ENCODE assay signal across 23 cellular contexts in genomic region chr3:197420566-197420965, GRCh38.
"Had no signal": no experiment of that assay in that cellular context is flagged by ENCODE, and none has a peak within 500 bp of the region (broad histone marks: within the 10 kb centered on the region; RNA-seq: fewer than 3 reads in every experiment).

No MANE protein-coding gene starts in this region.

- H3K27ac Mint-ChIP-seq: activated naive CD4-positive, alpha-beta T cell treated with anti-CD3 and anti-CD28 coated beads, Interleukin-2, amount 10 ng/mL, durations not matched to agents 7 days and 5 days; activated T-cell treated with anti-CD3 and anti-CD28 coated beads, Interleukin-2, amount 50 U/mL, for 72 hours; naive thymus-derived CD4-positive, alpha-beta T cell; progenitor cell of endocrine pancreas; stimulated activated effector memory CD8-positive, alpha-beta T cell treated with anti-CD3 and anti-CD28 coated beads, Interleukin-12 subunit alpha, Interleukin-12 subunit beta, amount 100 ng/mL, for 72 hours; T-helper 1 cell treated with Interleukin-12 subunit alpha and Interleukin-12 subunit beta and Interleukin-4 antibody, amounts not matched to agents 30 μg/mL and 1 μg/mL, for 36 hours; WTC11 had no signal

- H3K9me3 Mint-ChIP-seq: activated naive CD4-positive, alpha-beta T cell treated with anti-CD3 and anti-CD28 coated beads, Interleukin-2, amount 10 ng/mL, durations not matched to agents 7 days and 5 days; activated T-cell treated with anti-CD3 and anti-CD28 coated beads, Interleukin-2, amount 50 U/mL, for 72 hours; central memory CD8-positive, alpha-beta T cell; neural crest cell; stimulated activated effector memory CD8-positive, alpha-beta T cell treated with anti-CD3 and anti-CD28 coated beads, Interleukin-12 subunit alpha, Interleukin-12 subunit beta, amount 100 ng/mL, for 72 hours; T-helper 1 cell treated with Interleukin-12 subunit alpha and Interleukin-12 subunit beta and Interleukin-4 antibody, amounts not matched to agents 30 μg/mL and 1 μg/mL, for 36 hours; WTC11 had no signal

- H3K27ac ChIP-seq: brain microvascular endothelial cell, colonic mucosa, gastrocnemius medialis, testis, upper lobe of left lung had no signal

- H3K36me3 Mint-ChIP-seq: activated naive CD4-positive, alpha-beta T cell treated with anti-CD3 and anti-CD28 coated beads, Interleukin-2, amount 10 ng/mL, durations not matched to agents 7 days and 5 days; stimulated activated effector memory CD8-positive, alpha-beta T cell treated with anti-CD3 and anti-CD28 coated beads, Interleukin-12 subunit alpha, Interleukin-12 subunit beta, amount 100 ng/mL, for 72 hours; WTC11 had no signal

- H3K4me3 ChIP-seq: colonic mucosa, dorsolateral prefrontal cortex, esophagus squamous epithelium, gastrocnemius medialis, skin epidermis, testis, upper lobe of left lung had no signal

- H3K4me1 ChIP-seq: colonic mucosa, gastrocnemius medialis, upper lobe of left lung had no signal

- DNase-seq: activated CD4-positive, alpha-beta T cell treated with anti-CD3 and anti-CD28 coated beads, Interleukin-2, amount 50 U/mL, for 4 hours; activated CD8-positive, alpha-beta memory T cell treated with anti-CD3 and anti-CD28 coated beads, Interleukin-2, amount 50 U/mL, for 48 hours; activated effector memory CD4-positive, alpha-beta T cell treated with anti-CD3 and anti-CD28 coated beads, Interleukin-2, amount 50 U/mL, for 16 hours; activated naive CD4-positive, alpha-beta T cell treated with anti-CD3 and anti-CD28 coated beads, Interleukin-2, amount 10 ng/mL, durations not matched to agents 7 days and 5 days; activated T-cell treated with anti-CD3 and anti-CD28 coated beads, Interleukin-2, amount 50 U/mL, for 72 hours; anterior cingulate cortex; brain microvascular endothelial cell; colonic mucosa; dorsolateral prefrontal cortex; esophagus squamous epithelium; gastrocnemius medialis; naive thymus-derived CD4-positive, alpha-beta T cell; stimulated activated CD4-positive, alpha-beta T cell treated with anti-CD3 and anti-CD28 coated beads, Interleukin-2, amount 100 ng/mL, for 24 hours; T1000; testis had no signal

- H3K36me3 ChIP-seq: brain microvascular endothelial cell, colonic mucosa, esophagus squamous epithelium, gastrocnemius medialis, upper lobe of left lung had no signal

- H3K4me3 Mint-ChIP-seq: activated naive CD4-positive, alpha-beta T cell treated with anti-CD3 and anti-CD28 coated beads, Interleukin-2, amount 10 ng/mL, durations not matched to agents 7 days and 5 days; activated T-cell treated with anti-CD3 and anti-CD28 coated beads, Interleukin-2, amount 50 U/mL, for 72 hours; central memory CD8-positive, alpha-beta T cell; naive thymus-derived CD4-positive, alpha-beta T cell; neural crest cell; stimulated activated effector memory CD8-positive, alpha-beta T cell treated with anti-CD3 and anti-CD28 coated beads, Interleukin-12 subunit alpha, Interleukin-12 subunit beta, amount 100 ng/mL, for 72 hours; T-helper 1 cell treated with Interleukin-12 subunit alpha and Interleukin-12 subunit beta and Interleukin-4 antibody, amounts not matched to agents 30 μg/mL and 1 μg/mL, for 36 hours; WTC11 had no signal

- H3K9me3 ChIP-seq: colonic mucosa, esophagus squamous epithelium, gastrocnemius medialis, testis, upper lobe of left lung had no signal

- H3K27me3 ChIP-seq: brain microvascular endothelial cell, colonic mucosa, dorsolateral prefrontal cortex, esophagus squamous epithelium, testis, upper lobe of left lung had no signal

- H3K4me1 Mint-ChIP-seq: activated naive CD4-positive, alpha-beta T cell treated with anti-CD3 and anti-CD28 coated beads, Interleukin-2, amount 10 ng/mL, durations not matched to agents 7 days and 5 days; central memory CD8-positive, alpha-beta T cell; neural crest cell; stimulated activated effector memory CD8-positive, alpha-beta T cell treated with anti-CD3 and anti-CD28 coated beads, Interleukin-12 subunit alpha, Interleukin-12 subunit beta, amount 100 ng/mL, for 72 hours had no signal

- ATAC-seq: activated T-cell treated with anti-CD3 and anti-CD28 coated beads, Interleukin-2, amount 50 U/mL, for 72 hours; gastrocnemius medialis; naive thymus-derived CD4-positive, alpha-beta T cell; stimulated activated effector memory CD8-positive, alpha-beta T cell treated with anti-CD3 and anti-CD28 coated beads, Interleukin-12 subunit alpha, Interleukin-12 subunit beta, amount 100 ng/mL, for 72 hours; WTC11 had no signal
